Comparison of ENCODE assay signal across 14 cellular contexts in genomic region chr11:121892131-121892681, GRCh38.
A peak's percentile ranks its signal among the peaks of the same experiment; 100 is the strongest.
DNase-seq lines count a peak whose midpoint lies in the region; ATAC-seq, FAIRE-seq and TF ChIP-seq lines count a peak whose summit lies in the region.
"Had no signal": no experiment of that assay in that cellular context is flagged by ENCODE, and none has a peak within 500 bp of the region (broad histone marks: within the 10 kb centered on the region; RNA-seq: fewer than 3 reads in every experiment).

No MANE protein-coding gene starts in this region.

- no peaks in the 10 kb centered on the region for H3K79me2 ChIP-seq in endothelial cell of umbilical vein (ENCODE audit: control insufficient read depth, insufficient read depth, low read length)
- H3K79me2 ChIP-seq in mesendoderm (ENCODE audit: control insufficient read depth, insufficient read depth, low read length): no peaks in the 10 kb centered on the region

- H2BK5ac ChIP-seq in mesendoderm (ENCODE audit: low read length): no peak overlapping the region

- dilution Hi-C loops in endothelial cell of umbilical vein (cut with MboI; ENCODE audit: extremely low pct_ligation_motif_present, low sequenced_read_pairs): no loop called here

- no peaks in the 10 kb centered on the region for H4K20me1 ChIP-seq in endothelial cell of umbilical vein (replicated peaks; ENCODE audit: control insufficient read depth, extremely low read depth, insufficient read depth, low read length)

- CTCF ChIA-PET in endothelial cell of umbilical vein (lab: Charles Lee): no interaction called here

- H2AFZ ChIP-seq in endothelial cell of umbilical vein (ENCODE audit: low read depth, low read length): no peak overlapping the region

- peak; percentile 54 for FAIRE-seq in endothelial cell of umbilical vein (lab: Jason Lieb, UNC)
- FAIRE-seq: GM18507 had no signal

- no peak overlapping the region for H3K23ac ChIP-seq in mesendoderm (ENCODE audit: low read length)

- H2AK5ac ChIP-seq in mesendoderm (ENCODE audit: low read length): no peak overlapping the region

- H3K4me2 ChIP-seq in endothelial cell of umbilical vein (ENCODE audit: insufficient read depth, low read length) (no peak overlapping the region), mesendoderm (ENCODE audit: low read length) (no peak overlapping the region)

- H3K36me3 ChIP-seq in endothelial cell of umbilical vein (ENCODE audit: control insufficient read depth in 2 of 2, extremely low read depth in 1 of 2, insufficient read depth in 2 of 2, low read length in 2 of 2) (no peaks in the 10 kb centered on the region), mesendoderm (ENCODE audit: control insufficient read depth, insufficient read depth, low read length) (no peaks in the 10 kb centered on the region), Peyer's patch (no peaks in the 10 kb centered on the region)
- H3K36me3 ChIP-seq: ovary, thyroid gland had no signal

- POLR2A ChIA-PET in endothelial cell of umbilical vein (lab: Charles Lee): no interaction called here

- no peak overlapping the region for H3K18ac ChIP-seq in mesendoderm (ENCODE audit: low read length)

- BruUV-seq in endothelial cell of umbilical vein (replicated peaks; lab: Mats Ljungman, UMichigan): no TSS peak

- intact Hi-C loops in endothelial cell of umbilical vein (cut with micrococcal nuclease): loop anchor here (1.0 to 5.0 kb wide), 4 partner anchors 37 to 337 kb away; no protein-coding TSS in a partner anchor

- H3K79me1 ChIP-seq in mesendoderm (ENCODE audit: low read length): no peaks in the 10 kb centered on the region

- H3K27me3 ChIP-seq in endothelial cell of umbilical vein (ENCODE audit: control insufficient read depth in 2 of 2, insufficient read depth in 2 of 2, low read length in 2 of 2) (peaks cover 3 to 4% of the 10 kb centered on the region in 2 experiments), mesendoderm (ENCODE audit: insufficient read depth, low read length, poor library complexity) (no peaks in the 10 kb centered on the region), Peyer's patch (no peaks in the 10 kb centered on the region)
- H3K27me3 ChIP-seq: ovary, thyroid gland had no signal

- TF ChIP-seq POLR2A in endothelial cell of umbilical vein (IDR thresholded peaks at IDR 0.05; ENCODE audit: low read depth, low read length) (no peak), Peyer's patch (IDR thresholded peaks at IDR 0.05) (no peak)

- no peak overlapping the region for H3K4ac ChIP-seq in mesendoderm (ENCODE audit: low read depth, low read length)

- no peak overlapping the region for H2BK15ac ChIP-seq in mesendoderm (replicated peaks; ENCODE audit: low read depth)

- H3K9me3 ChIP-seq in endothelial cell of umbilical vein (replicated peaks; ENCODE audit: control insufficient read depth, insufficient read depth, low read length) (no peaks in the 10 kb centered on the region), Peyer's patch (no peaks in the 10 kb centered on the region)
- H3K9me3 ChIP-seq: ovary, thyroid gland had no signal

- TF ChIP-seq CTCF in endothelial cell of umbilical vein (IDR thresholded peaks at IDR 0.05; ENCODE audit: extremely low read depth in 1 of 2, insufficient read depth in 1 of 2, low read depth in 1 of 2, low read length in 2 of 2) (no peak), Peyer's patch (IDR thresholded peaks at IDR 0.05) (no peak)

- no peak overlapping the region for H4K8ac ChIP-seq in mesendoderm (ENCODE audit: low read depth, low read length)

- H3K9me1 ChIP-seq in endothelial cell of umbilical vein (replicated peaks; ENCODE audit: control insufficient read depth, extremely low read depth, insufficient read depth, low read length): no peaks in the 10 kb centered on the region

- H3K4me3 ChIP-seq in endothelial cell of umbilical vein (replicated peaks in 1 of 3; ENCODE audit: insufficient read depth in 1 of 3, low read depth in 1 of 3, low read length in 3 of 3) (no peak overlapping the region), mesendoderm (ENCODE audit: low read length) (no peak overlapping the region), Peyer's patch (no peak overlapping the region)
- H3K4me3 ChIP-seq: ovary, thyroid gland had no signal

- H3K4me1 ChIP-seq in endothelial cell of umbilical vein (ENCODE audit: control insufficient read depth, extremely low read depth, insufficient read depth, low read length) (peaks cover 12% of the 10 kb centered on the region), mesendoderm (ENCODE audit: control insufficient read depth, low read depth, low read length) (no peaks in the 10 kb centered on the region), Peyer's patch (no peaks in the 10 kb centered on the region)
- H3K4me1 ChIP-seq: thyroid gland had no signal

- H3K56ac ChIP-seq in mesendoderm (ENCODE audit: low read length): no peak overlapping the region

- ATAC-seq in GM19463 (IDR thresholded peaks at IDR 0.05; ENCODE audit: unreplicated experiment): no peak

- H4K5ac ChIP-seq in mesendoderm (ENCODE audit: low read length): no peak overlapping the region

- H3K27ac ChIP-seq in endothelial cell of umbilical vein (ENCODE audit: insufficient read depth, low read depth, low read length) (no peak overlapping the region), mesendoderm (ENCODE audit: low read depth, low read length) (no peak overlapping the region), Peyer's patch (no peak overlapping the region)
- H3K27ac ChIP-seq: ovary, thyroid gland had no signal

- WGBS in mesendoderm (ENCODE audit: extremely low coverage, insufficient coverage, low lambda C conversion rate): no CpG with 5 or more reads among the region's 3 CpGs

- H3K9ac ChIP-seq in endothelial cell of umbilical vein (replicated peaks; ENCODE audit: extremely low read depth, insufficient read depth, low read length): no peak overlapping the region
- no peak overlapping the region for H3K9ac ChIP-seq in mesendoderm (ENCODE audit: low read length)

- no peak overlapping the region for H2BK120ac ChIP-seq in mesendoderm (ENCODE audit: low read depth, low read length)

- DNase-seq in EL (peak; percentile 86), NCI-H69 (lab: John Stamatoyannopoulos, UW) (peak; percentile 67), endothelial cell of umbilical vein (ENCODE audit: low read depth, low spot score) (peak; percentile 87), mesendoderm (peak; percentile 70), activated T-cell treated with anti-CD3 and anti-CD28 coated beads for 4 hours (no peak), Peyer's patch (no peak)
- DNase-seq in stimulated activated CD4-positive, alpha-beta T cell treated with anti-CD3 and anti-CD28 coated beads, Interleukin-4, amount 100 ng/mL, for 4 hours: no peak
- DNase-seq: activated CD8-positive, alpha-beta memory T cell treated with anti-CD3 and anti-CD28 coated beads, Interleukin-2, amount 50 U/mL, for 48 hours; cortex of kidney; KG1; ovary; thyroid gland had no signal

TF ChIP-seq in endothelial cell of umbilical vein, 7 proteins besides CTCF, POLR2A, EP300 and RAD21:
- TF ChIP-seq GATA2 (IDR thresholded peaks at IDR 0.05; ENCODE audit: insufficient read depth, insufficient read length, low read depth, low read length): no peak
- TF ChIP-seq POLR2AphosphoS5 (IDR thresholded peaks at IDR 0.05; ENCODE audit: insufficient read depth, low read depth, low read length): peak; percentile 16
- TF ChIP-seq FOS (IDR thresholded peaks at IDR 0.05; ENCODE audit: borderline replicate concordance, insufficient read depth, low read length): peak; percentile 6
- TF ChIP-seq MAX (IDR thresholded peaks at IDR 0.05; ENCODE audit: insufficient read depth, insufficient read length): no peak
- TF ChIP-seq MYC (IDR thresholded peaks at IDR 0.05; ENCODE audit: low read depth, low read length): no peak
- no peak for TF ChIP-seq JUN (IDR thresholded peaks at IDR 0.05; ENCODE audit: borderline replicate concordance, insufficient read depth, insufficient read length, low read depth)

Comparison
In these comparisons a context has a peak if more than half of its experiments do, and no peak if none do; other contexts are left out.
1. DNase-seq: peak in EL (single experiment), NCI-H69 (single experiment), endothelial cell of umbilical vein (single experiment) and mesendoderm (single experiment); none in activated T-cell treated with anti-CD3 and anti-CD28 coated beads for 4 hours (single experiment), Peyer's patch (0 of 3) and stimulated activated CD4-positive, alpha-beta T cell treated with anti-CD3 and anti-CD28 coated beads, Interleukin-4, amount 100 ng/mL, for 4 hours (0 of 2).